14 cellular contexts compared by ENCODE assay signal in the genomic region with DNA sequence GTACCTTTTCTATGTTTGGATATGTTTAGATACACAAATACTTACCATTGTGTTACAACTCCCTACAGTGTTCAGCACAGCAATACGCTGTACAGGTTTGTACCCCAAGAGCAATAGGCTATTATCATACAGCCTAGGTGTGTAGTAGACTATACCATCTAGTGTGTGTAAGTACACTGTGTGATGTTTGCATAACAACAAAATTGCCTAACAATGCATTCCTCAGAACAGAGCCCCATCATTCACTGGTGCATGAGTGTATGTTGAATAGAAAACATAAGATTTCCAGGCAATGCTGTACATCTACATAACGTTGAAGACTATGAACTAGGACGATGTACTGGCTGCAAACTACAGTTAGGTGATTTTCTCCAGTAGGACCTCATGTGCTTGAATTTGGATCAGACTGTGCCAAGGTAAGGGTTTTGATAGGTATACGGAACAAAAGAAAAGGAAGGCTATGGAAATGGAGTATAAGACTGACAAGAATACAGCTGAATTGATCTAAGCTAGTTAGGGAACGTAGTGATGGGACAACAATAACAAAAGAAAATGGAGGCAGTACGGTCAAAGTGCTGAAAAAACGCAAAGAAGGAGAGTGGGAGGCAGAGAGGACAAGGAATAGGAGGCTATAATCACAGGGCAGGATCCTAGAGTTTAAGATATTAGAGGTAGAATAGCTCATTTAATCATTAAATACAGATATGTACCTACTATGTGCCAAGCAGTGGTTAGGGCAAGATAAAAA.
"Had no signal": no experiment of that assay in that cellular context is flagged by ENCODE, and none has a peak within 500 bp of the region (broad histone marks: within the 10 kb centered on the region; RNA-seq: fewer than 3 reads in every experiment).

No MANE protein-coding gene starts in this region.

- DNase-seq: activated CD4-positive, alpha-beta memory T cell treated with anti-CD3 and anti-CD28 coated beads, Interleukin-2, amount 10 ng/mL, durations not matched to agents 7 days and 5 days; activated CD4-positive, alpha-beta T cell treated with anti-CD3 and anti-CD28 coated beads for 36 hours; activated T-cell treated with anti-CD3 and anti-CD28 coated beads, Interleukin-2, amount 50 U/mL, for 24 hours; retina; stimulated activated CD4-positive, alpha-beta T cell treated with anti-CD3 and anti-CD28 coated beads, Interleukin-4, amount 100 ng/mL, for 4 hours; stimulated activated CD8-positive, alpha-beta memory T cell treated with anti-CD3 and anti-CD28 coated beads, Interleukin-4, amount 100 ng/mL, for 48 hours; stimulated activated naive CD8-positive, alpha-beta T cell treated with anti-CD3 and anti-CD28 coated beads, Interleukin-15, Interleukin-2, amounts not matched to agents 100 U/mL and 50 U/mL, for 24 hours; trophoblast cell; WERI-Rb-1 had no signal

- H3K36me3 ChIP-seq: ascending aorta, cardiac muscle cell had no signal

- H3K27me3 ChIP-seq: ascending aorta, cardiac muscle cell had no signal

- H3K4me1 ChIP-seq: ascending aorta had no signal

- H3K9me3 ChIP-seq: ascending aorta had no signal

- H3K27ac ChIP-seq: ascending aorta, cardiac muscle cell, skin epidermis, WERI-Rb-1 had no signal

- H3K27ac Mint-ChIP-seq: activated CD4-positive, alpha-beta memory T cell treated with anti-CD3 and anti-CD28 coated beads, Interleukin-2, amount 10 ng/mL, durations not matched to agents 7 days and 5 days; activated CD4-positive, alpha-beta T cell treated with anti-CD3 and anti-CD28 coated beads for 36 hours; activated T-cell treated with anti-CD3 and anti-CD28 coated beads, Interleukin-2, amount 50 U/mL, for 24 hours; T-helper 1 cell treated with Interleukin-12 subunit alpha and Interleukin-12 subunit beta and Interleukin-4 antibody, amounts not matched to agents 30 μg/mL and 1 μg/mL, for 36 hours had no signal

- H3K4me3 Mint-ChIP-seq: activated CD4-positive, alpha-beta memory T cell treated with anti-CD3 and anti-CD28 coated beads, Interleukin-2, amount 10 ng/mL, durations not matched to agents 7 days and 5 days; activated CD4-positive, alpha-beta T cell treated with anti-CD3 and anti-CD28 coated beads for 36 hours; activated T-cell treated with anti-CD3 and anti-CD28 coated beads, Interleukin-2, amount 50 U/mL, for 24 hours; T-helper 1 cell treated with Interleukin-12 subunit alpha and Interleukin-12 subunit beta and Interleukin-4 antibody, amounts not matched to agents 30 μg/mL and 1 μg/mL, for 36 hours had no signal

- H3K4me3 ChIP-seq: ascending aorta, cardiac muscle cell, skin epidermis had no signal

- H3K27me3 Mint-ChIP-seq: activated CD4-positive, alpha-beta memory T cell treated with anti-CD3 and anti-CD28 coated beads, Interleukin-2, amount 10 ng/mL, durations not matched to agents 7 days and 5 days; activated CD4-positive, alpha-beta T cell treated with anti-CD3 and anti-CD28 coated beads for 36 hours; activated T-cell treated with anti-CD3 and anti-CD28 coated beads, Interleukin-2, amount 50 U/mL, for 24 hours had no signal

- FAIRE-seq: islet of Langerhans had no signal
